In the genomic region with DNA sequence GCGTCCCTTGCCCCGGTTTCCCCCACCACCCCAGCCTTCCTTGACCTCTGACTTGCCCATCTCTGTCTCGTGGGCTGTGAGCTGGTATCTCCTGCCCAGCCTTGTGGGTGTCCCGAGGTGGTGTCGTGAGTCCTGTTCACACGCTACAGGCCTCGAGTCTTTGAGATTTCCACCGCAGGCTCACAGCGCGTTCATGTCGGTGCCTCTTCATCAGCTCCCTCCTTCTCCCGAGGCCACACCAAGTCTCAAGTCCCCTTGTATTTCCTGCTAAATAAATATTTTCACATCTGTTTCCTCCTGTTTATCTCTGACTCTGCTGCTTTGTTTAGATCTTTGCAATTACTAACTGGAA, we compare ENCODE assay signal across 14 cellular contexts.
DNase-seq lines count a peak whose midpoint lies in the region; ATAC-seq and TF ChIP-seq lines count a peak whose summit lies in the region.
"Had no signal": no experiment of that assay in that cellular context is flagged by ENCODE, and none has a peak within 500 bp of the region (broad histone marks: within the 10 kb centered on the region; RNA-seq: fewer than 3 reads in every experiment).

No MANE protein-coding gene starts in this region.

- H3K27me3 ChIP-seq in SJSA1 (replicated peaks) = no peaks in the 10 kb centered on the region
- no peaks in the 10 kb centered on the region for H3K27me3 ChIP-seq in endodermal cell (ENCODE audit: control insufficient read depth, insufficient read depth, low read length, poor library complexity, severe bottlenecking)
- H3K27me3 ChIP-seq in lower lobe of right lung (ENCODE audit: low read depth) = no peaks in the 10 kb centered on the region
- H3K27me3 ChIP-seq in smooth muscle cell (ENCODE audit: low read depth) = no peaks in the 10 kb centered on the region

- H3K9ac ChIP-seq in endodermal cell (ENCODE audit: extremely low read depth, low read length, poor library complexity, severe bottlenecking) (no peak overlapping the region), smooth muscle cell (ENCODE audit: low read depth) (peak overlapping the region; percentile 39)

- H3K27me3 Mint-ChIP-seq in endodermal cell (ENCODE audit: insufficient read depth) = no peaks in the 10 kb centered on the region

- no peak overlapping the region for H2AFZ ChIP-seq in smooth muscle cell (ENCODE audit: low read depth)

- H3K4me3 Mint-ChIP-seq in endodermal cell = no peak overlapping the region
- H3K4me3 Mint-ChIP-seq: activated CD4-positive, alpha-beta memory T cell treated with anti-CD3 and anti-CD28 coated beads for 36 hours; CD4-positive, CD25-positive, alpha-beta regulatory T cell; stimulated activated naive B cell treated with anti-CD40 and anti-IgM and Interleukin-4, amounts not matched to agents 10 μg/mL and 1 μg/mL and 100 μg/mL, for 72 hours had no signal

- peak overlapping the region; percentile 26 for H3K4me2 ChIP-seq in smooth muscle cell

- H3K27ac Mint-ChIP-seq in endodermal cell = peak overlapping the region; percentile 22
- H3K27ac Mint-ChIP-seq: activated CD4-positive, alpha-beta memory T cell treated with anti-CD3 and anti-CD28 coated beads for 36 hours; CD4-positive, CD25-positive, alpha-beta regulatory T cell had no signal

- peaks cover 54% of the 10 kb centered on the region for H3K4me1 Mint-ChIP-seq in endodermal cell
- H3K4me1 Mint-ChIP-seq: CD4-positive, CD25-positive, alpha-beta regulatory T cell; stimulated activated naive B cell treated with anti-CD40 and anti-IgM and Interleukin-4, amounts not matched to agents 10 μg/mL and 1 μg/mL and 100 μg/mL, for 72 hours had no signal

- peaks cover 18% of the 10 kb centered on the region for H3K36me3 Mint-ChIP-seq in endodermal cell (ENCODE audit: low read depth)
- H3K36me3 Mint-ChIP-seq: activated CD4-positive, alpha-beta memory T cell treated with anti-CD3 and anti-CD28 coated beads for 36 hours; CD4-positive, CD25-positive, alpha-beta regulatory T cell; stimulated activated naive B cell treated with anti-CD40 and anti-IgM and Interleukin-4, amounts not matched to agents 10 μg/mL and 1 μg/mL and 100 μg/mL, for 72 hours had no signal

- H3K9me3 Mint-ChIP-seq in endodermal cell = no peaks in the 10 kb centered on the region
- H3K9me3 Mint-ChIP-seq: activated CD4-positive, alpha-beta memory T cell treated with anti-CD3 and anti-CD28 coated beads for 36 hours; stimulated activated naive B cell treated with anti-CD40 and anti-IgM and Interleukin-4, amounts not matched to agents 10 μg/mL and 1 μg/mL and 100 μg/mL, for 72 hours had no signal

- intact Hi-C loops in lower lobe of right lung (cut with DNase I) = no loop called here

- peak; percentile 54 to 65 for ATAC-seq in lower lobe of right lung
- ATAC-seq: GM12878; stimulated activated naive B cell treated with anti-CD40 and anti-IgM and Interleukin-4, amounts not matched to agents 10 μg/mL and 1 μg/mL and 100 μg/mL, for 72 hours had no signal

- H4K20me1 ChIP-seq in smooth muscle cell (ENCODE audit: low read depth) = no peaks in the 10 kb centered on the region

- H3K9me3 ChIP-seq in SJSA1 (replicated peaks) (no peaks in the 10 kb centered on the region), endodermal cell (ENCODE audit: control insufficient read depth, low read length) (no peaks in the 10 kb centered on the region), lower lobe of right lung (no peaks in the 10 kb centered on the region), smooth muscle cell (replicated peaks; ENCODE audit: low read depth) (no peaks in the 10 kb centered on the region)

- DNase-seq in SJSA1 (ENCODE audit: low read depth in 1 of 2, low spot score in 2 of 2) = peak in 1 of 2 experiments; percentile 63
- no peak for DNase-seq in endodermal cell
- DNase-seq in lower lobe of right lung = no peak
- DNase-seq in smooth muscle cell (lab: John Stamatoyannopoulos, UW; ENCODE audit: unreplicated experiment) = no peak
- no peak for DNase-seq in stimulated activated naive CD4-positive, alpha-beta T cell treated with Interleukin-2 at 50 U/mL for 16 hours (lab: John Stamatoyannopoulos, UW)
- no peak for DNase-seq in foreskin melanocyte
- DNase-seq in central memory CD4-positive, alpha-beta T cell = no peak
- no peak for DNase-seq in NCI-H1417 (lab: John Stamatoyannopoulos, UW)
- DNase-seq: activated CD4-positive, alpha-beta memory T cell treated with anti-CD3 and anti-CD28 coated beads for 36 hours; activated effector memory CD4-positive, alpha-beta T cell treated with Interleukin-2 at 50 U/mL for 16 hours; CD4-positive, CD25-positive, alpha-beta regulatory T cell; stimulated activated CD4-positive, alpha-beta T cell treated with anti-CD3 and anti-CD28 coated beads, Interleukin-4, amount 100 ng/mL, for 4 hours; stimulated activated naive B cell treated with anti-CD40 and anti-IgM and Interleukin-4, amounts not matched to agents 10 μg/mL and 1 μg/mL and 100 μg/mL, for 72 hours had no signal

- TF ChIP-seq CTCF in endodermal cell (conservative IDR thresholded peaks at IDR 0.05) (no peak), lower lobe of right lung (IDR thresholded peaks at IDR 0.05) (no peak), smooth muscle cell (IDR thresholded peaks at IDR 0.05; ENCODE audit: borderline replicate concordance, insufficient read depth, poor library complexity, severe bottlenecking) (no peak)

- 85 to 91% methylated on average over 11 to 12 of the region's 12 CpGs for WGBS in endodermal cell (ENCODE audit: insufficient coverage in 1 of 2, insufficient read length in 1 of 2), 2 experiments
- 27% methylated on average over 11 of the region's 12 CpGs for WGBS in smooth muscle cell (ENCODE audit: low lambda C conversion rate)

- H3K4me1 ChIP-seq in SJSA1 (replicated peaks) (peaks cover 46% of the 10 kb centered on the region), endodermal cell (ENCODE audit: control insufficient read depth, insufficient read depth, low read length) (peaks cover 26% of the 10 kb centered on the region), lower lobe of right lung (peaks cover 41% of the 10 kb centered on the region), smooth muscle cell (ENCODE audit: low read depth) (peaks cover 14% of the 10 kb centered on the region)

- H3K27ac ChIP-seq in SJSA1 (peak overlapping the region; percentile 85), endodermal cell (ENCODE audit: low read depth, low read length) (no peak overlapping the region), lower lobe of right lung (peak overlapping the region; percentile 72), smooth muscle cell (ENCODE audit: low read depth) (peak overlapping the region; percentile 86)

- no peak overlapping the region for H3K4me3 ChIP-seq in SJSA1
- H3K4me3 ChIP-seq in endodermal cell (ENCODE audit: low read length) = no peak overlapping the region
- H3K4me3 ChIP-seq in lower lobe of right lung = peak overlapping the region; percentile 19
- H3K4me3 ChIP-seq in smooth muscle cell = peak overlapping the region; percentile 8
- H3K4me3 ChIP-seq: GM12878 had no signal

- H3K36me3 ChIP-seq in SJSA1 (peaks cover 3% of the 10 kb centered on the region), endodermal cell (ENCODE audit: control insufficient read depth, insufficient read depth, low read length) (peaks cover 23% of the 10 kb centered on the region), lower lobe of right lung (no peaks in the 10 kb centered on the region), smooth muscle cell (ENCODE audit: low read depth) (no peaks in the 10 kb centered on the region)

- peaks cover 57% of the 10 kb centered on the region for H3K79me2 ChIP-seq in smooth muscle cell (ENCODE audit: low read depth)

- H3F3A ChIP-seq in smooth muscle cell (ENCODE audit: low read depth) = peaks cover 13% of the 10 kb centered on the region

Comparison
In these comparisons a context has a peak if more than half of its experiments do, and no peak if none do; other contexts are left out.
1. H3K4me3 ChIP-seq: peak in lower lobe of right lung (single experiment) and smooth muscle cell (single experiment); none in SJSA1 (single experiment) and endodermal cell (single experiment).